ENCODE assay signal across 8 cellular contexts in the genomic region with DNA sequence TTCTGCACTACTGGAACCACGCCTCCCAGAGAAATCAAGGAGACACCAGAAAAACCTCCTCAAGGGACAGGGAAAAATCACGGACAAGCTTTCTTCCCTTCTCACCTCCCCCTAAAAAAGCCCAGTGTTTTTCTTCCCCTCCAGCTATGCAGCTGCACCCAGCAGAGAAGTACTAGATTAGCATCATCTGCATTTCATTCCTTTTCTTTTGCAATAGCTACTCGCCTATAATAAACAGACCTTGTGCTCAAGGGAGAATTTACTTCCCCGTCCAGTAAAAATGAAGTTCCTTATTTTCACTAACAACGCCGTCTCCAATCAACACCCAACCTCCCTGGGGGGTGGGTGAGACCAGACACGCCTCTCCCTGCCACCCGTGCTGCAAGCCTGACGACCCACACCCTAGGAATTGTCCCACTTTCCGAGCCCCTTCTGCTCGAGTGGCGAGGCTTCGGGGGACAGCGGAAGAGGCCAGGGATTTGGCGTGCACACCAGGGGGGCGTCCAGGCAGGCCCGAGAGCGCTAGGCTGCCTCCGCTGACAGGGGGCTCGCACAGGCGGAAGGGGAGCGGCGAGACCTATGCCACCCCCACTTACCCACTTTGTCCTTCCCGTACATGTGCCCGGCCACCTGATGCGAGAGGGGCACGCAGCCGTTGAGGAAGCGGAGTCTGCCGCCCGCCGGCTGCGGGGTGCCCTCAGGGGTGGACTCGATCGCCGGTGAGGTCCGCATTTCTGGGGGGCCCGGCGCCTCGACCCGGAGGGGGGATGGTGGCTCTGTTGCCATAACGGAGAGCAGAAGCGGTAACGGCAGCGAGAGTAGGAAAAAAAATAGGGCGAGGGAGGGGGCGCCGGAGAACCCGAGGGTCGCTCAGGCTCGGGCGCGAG. TPM values are rescaled to one million over a fixed set of nuclear protein-coding genes. Genes with fewer than 3 reads are reported as not detected.
DNase-seq lines count a peak whose midpoint lies in the region; ATAC-seq and TF ChIP-seq lines count a peak whose summit lies in the region.

No MANE protein-coding gene starts in this region.

- H3K27me3 Mint-ChIP-seq in CD8-positive, alpha-beta memory T cell, result no peaks in the 10 kb centered on the region
- H3K27me3 Mint-ChIP-seq in WTC11 (ENCODE audit: low read depth), result no peaks in the 10 kb centered on the region

- peak overlapping the region; percentile 96 to 99 (median 98) for H3K27ac Mint-ChIP-seq in CD8-positive, alpha-beta memory T cell
- H3K27ac Mint-ChIP-seq in WTC11, result peak overlapping the region; percentile 90

- CTCF ChIA-PET in CD8-positive, alpha-beta memory T cell (lab: Charles Lee), result interaction anchor here (0.8 kb wide), 1 partner anchor 32 kb away, joined by 3 read pairs; no protein-coding TSS in a partner anchor
- CTCF ChIA-PET in WTC11 (lab: Charles Lee), result no interaction called here

- H3K4me3 Mint-ChIP-seq in CD8-positive, alpha-beta memory T cell, result peak overlapping the region; percentile 92 to 99 (median 98)
- peak overlapping the region; percentile 95 for H3K4me3 Mint-ChIP-seq in WTC11

- H3K4me1 ChIP-seq in CD8-positive, alpha-beta memory T cell (ENCODE audit: insufficient read depth, low read length), result peaks cover 32% of the 10 kb centered on the region

- peaks cover 41 to 71% (median 69%) of the 10 kb centered on the region in 3 donors for H3K4me1 Mint-ChIP-seq in CD8-positive, alpha-beta memory T cell
- peaks cover 45% of the 10 kb centered on the region for H3K4me1 Mint-ChIP-seq in WTC11

- H3K36me3 ChIP-seq in CD8-positive, alpha-beta memory T cell (ENCODE audit: insufficient read depth, low read length), result no peaks in the 10 kb centered on the region

- H3K27ac ChIP-seq in CD8-positive, alpha-beta memory T cell (ENCODE audit: low read depth, low read length), result peak overlapping the region; percentile 85
- H3K27ac ChIP-seq in coronary artery, result peak overlapping the region; percentile 90 to 98

- peak overlapping the region; percentile 77 for H3K4me3 ChIP-seq in CD8-positive, alpha-beta memory T cell (ENCODE audit: low read length)
- H3K4me3 ChIP-seq in LNCaP clone FGC (ENCODE audit: low read depth, low read length), result peak overlapping the region; percentile 70
- peak overlapping the region; percentile 94 for H3K4me3 ChIP-seq in coronary artery

- H3K36me3 Mint-ChIP-seq in CD8-positive, alpha-beta memory T cell, result peaks cover 0 to 25% (median 0%) of the 10 kb centered on the region in 3 donors
- peaks cover 5% of the 10 kb centered on the region; the same call in 1 of the 2 replicates for H3K36me3 Mint-ChIP-seq in WTC11

- peak; percentile 24 to 67 (median 48) for DNase-seq in CD8-positive, alpha-beta memory T cell
- DNase-seq in LNCaP clone FGC (ENCODE audit: low read depth) (no peak), WTC11 (ENCODE audit: low spot score) (peak; percentile 41), coronary artery (ENCODE audit: low spot score) (peak; percentile 86), kidney tubule cell (ENCODE audit: low spot score) (peak; percentile 67), DMS79 (lab: John Stamatoyannopoulos, UW) (no peak)
- peak; percentile 49 for DNase-seq in stimulated activated CD4-positive, alpha-beta T cell treated with anti-CD3 and anti-CD28 coated beads, Interleukin-15, amount 100 ng/mL, for 24 hours

- no peak for TF ChIP-seq CTCF in LNCaP clone FGC (IDR thresholded peaks at IDR 0.05; ENCODE audit: control insufficient read depth, extremely low read depth, insufficient read depth)
- no peak for TF ChIP-seq CTCF in WTC11 (IDR thresholded peaks at IDR 0.05)
- no peak for TF ChIP-seq CTCF in coronary artery (IDR thresholded peaks at IDR 0.05)

- H3K27me3 ChIP-seq in CD8-positive, alpha-beta memory T cell (ENCODE audit: insufficient read depth, low read length, poor library complexity, severe bottlenecking), result no peaks in the 10 kb centered on the region

- ATAC-seq in GM21526 (IDR thresholded peaks at IDR 0.05; ENCODE audit: low FRiP score, unreplicated experiment) (peak; percentile 7), WTC11 (no peak)

- POLR2A ChIA-PET in CD8-positive, alpha-beta memory T cell (lab: Charles Lee), result interaction anchor here (0.8 to 2.5 kb wide), 3 partner anchors 54 to 120 kb away, joined by 3 to 25 read pairs (median 3); partner anchors contain the start of gene TFAM
- POLR2A ChIA-PET in WTC11 (lab: Charles Lee), result interaction anchor here (0.5 kb wide), 1 partner anchor 19 kb away, joined by 3 read pairs; no protein-coding TSS in a partner anchor

- no peaks in the 10 kb centered on the region for H3K9me3 Mint-ChIP-seq in CD8-positive, alpha-beta memory T cell
- no peaks in the 10 kb centered on the region; the same call in 1 of the 2 replicates for H3K9me3 Mint-ChIP-seq in WTC11

- no peaks in the 10 kb centered on the region for H3K9me3 ChIP-seq in CD8-positive, alpha-beta memory T cell (ENCODE audit: low read length)

TF ChIP-seq in WTC11, 78 proteins besides CTCF, POLR2A, EP300 and RAD21 (continues in another document):
- TF ChIP-seq, protein P1, sequence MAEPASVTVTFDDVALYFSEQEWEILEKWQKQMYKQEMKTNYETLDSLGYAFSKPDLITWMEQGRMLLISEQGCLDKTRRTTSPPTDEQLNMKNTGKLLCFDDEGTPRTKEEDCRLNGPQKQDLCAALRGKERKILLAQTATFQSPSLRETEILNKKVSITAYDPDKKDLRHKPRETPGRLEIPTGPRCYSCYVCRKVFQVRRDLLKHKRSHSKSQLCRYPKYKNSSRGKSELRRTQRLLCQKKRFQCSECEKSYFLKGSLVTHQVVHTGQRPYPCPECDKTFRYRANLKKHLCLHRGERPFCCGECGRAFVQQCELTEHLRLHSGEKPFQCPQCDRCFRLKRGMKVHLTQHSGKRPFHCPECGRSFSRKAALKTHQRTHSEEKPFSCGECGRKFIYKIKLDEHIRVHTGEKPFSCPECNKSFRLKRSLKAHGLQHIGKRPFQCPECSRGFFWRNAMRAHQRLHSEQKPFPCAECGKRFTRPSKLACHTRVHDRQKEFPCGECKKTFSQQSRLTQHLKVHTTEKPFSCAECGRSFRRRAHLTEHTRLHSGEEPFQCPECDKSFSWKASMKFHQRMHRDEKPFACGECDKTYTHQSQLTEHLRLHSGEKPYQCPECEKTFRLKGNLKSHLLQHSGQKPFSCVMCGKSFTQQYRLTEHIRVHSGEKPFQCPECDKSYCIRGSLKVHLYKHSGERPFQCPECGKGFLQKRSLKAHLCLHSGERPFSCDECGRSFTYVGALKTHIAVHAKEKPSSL (CRISPR knock-in tag; conservative IDR thresholded peaks at IDR 0.05), result no peak
- TF ChIP-seq IRF1 (CRISPR knock-in tag; IDR thresholded peaks at IDR 0.05) (no peak), NR3C1 (CRISPR knock-in tag; conservative IDR thresholded peaks at IDR 0.05; ENCODE audit: low read depth) (no peak), NR2C2 (CRISPR knock-in tag; IDR thresholded peaks at IDR 0.05) (no peak), TEAD4 (CRISPR knock-in tag; IDR thresholded peaks at IDR 0.05) (no peak), ESRRA (CRISPR knock-in tag; IDR thresholded peaks at IDR 0.05; ENCODE audit: borderline replicate concordance) (no peak), GTF2I (CRISPR knock-in tag; conservative IDR thresholded peaks at IDR 0.05) (no peak), EMX1 (CRISPR knock-in tag; IDR thresholded peaks at IDR 0.05) (no peak), KAT7 (CRISPR knock-in tag; IDR thresholded peaks at IDR 0.05; ENCODE audit: borderline replicate concordance) (no peak; the same call in 1 of the 2 replicates)
- TF ChIP-seq, protein P2, sequence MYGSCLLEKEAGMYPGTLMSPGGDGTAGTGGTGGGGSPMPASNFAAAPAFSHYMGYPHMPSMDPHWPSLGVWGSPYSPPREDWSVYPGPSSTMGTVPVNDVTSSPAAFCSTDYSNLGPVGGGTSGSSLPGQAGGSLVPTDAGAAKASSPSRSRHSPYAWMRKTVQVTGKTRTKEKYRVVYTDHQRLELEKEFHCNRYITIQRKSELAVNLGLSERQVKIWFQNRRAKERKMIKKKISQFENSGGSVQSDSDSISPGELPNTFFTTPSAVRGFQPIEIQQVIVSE (CRISPR knock-in tag; IDR thresholded peaks at IDR 0.05; ENCODE audit: borderline replicate concordance), result no peak
- TF ChIP-seq, protein P3, sequence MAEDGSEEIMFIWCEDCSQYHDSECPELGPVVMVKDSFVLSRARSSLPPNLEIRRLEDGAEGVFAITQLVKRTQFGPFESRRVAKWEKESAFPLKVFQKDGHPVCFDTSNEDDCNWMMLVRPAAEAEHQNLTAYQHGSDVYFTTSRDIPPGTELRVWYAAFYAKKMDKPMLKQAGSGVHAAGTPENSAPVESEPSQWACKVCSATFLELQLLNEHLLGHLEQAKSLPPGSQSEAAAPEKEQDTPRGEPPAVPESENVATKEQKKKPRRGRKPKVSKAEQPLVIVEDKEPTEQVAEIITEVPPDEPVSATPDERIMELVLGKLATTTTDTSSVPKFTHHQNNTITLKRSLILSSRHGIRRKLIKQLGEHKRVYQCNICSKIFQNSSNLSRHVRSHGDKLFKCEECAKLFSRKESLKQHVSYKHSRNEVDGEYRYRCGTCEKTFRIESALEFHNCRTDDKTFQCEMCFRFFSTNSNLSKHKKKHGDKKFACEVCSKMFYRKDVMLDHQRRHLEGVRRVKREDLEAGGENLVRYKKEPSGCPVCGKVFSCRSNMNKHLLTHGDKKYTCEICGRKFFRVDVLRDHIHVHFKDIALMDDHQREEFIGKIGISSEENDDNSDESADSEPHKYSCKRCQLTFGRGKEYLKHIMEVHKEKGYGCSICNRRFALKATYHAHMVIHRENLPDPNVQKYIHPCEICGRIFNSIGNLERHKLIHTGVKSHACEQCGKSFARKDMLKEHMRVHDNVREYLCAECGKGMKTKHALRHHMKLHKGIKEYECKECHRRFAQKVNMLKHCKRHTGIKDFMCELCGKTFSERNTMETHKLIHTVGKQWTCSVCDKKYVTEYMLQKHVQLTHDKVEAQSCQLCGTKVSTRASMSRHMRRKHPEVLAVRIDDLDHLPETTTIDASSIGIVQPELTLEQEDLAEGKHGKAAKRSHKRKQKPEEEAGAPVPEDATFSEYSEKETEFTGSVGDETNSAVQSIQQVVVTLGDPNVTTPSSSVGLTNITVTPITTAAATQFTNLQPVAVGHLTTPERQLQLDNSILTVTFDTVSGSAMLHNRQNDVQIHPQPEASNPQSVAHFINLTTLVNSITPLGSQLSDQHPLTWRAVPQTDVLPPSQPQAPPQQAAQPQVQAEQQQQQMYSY (CRISPR knock-in tag; IDR thresholded peaks at IDR 0.05), result peak; percentile 33; the same call in 1 of the 2 replicates

RNA-seq across cellular contexts. Expression of gene IPMK, which starts 0.6 kb away (rescaled TPM):
- 1 to 10 TPM; 7.0 to 7.6 TPM for total RNA-seq in CD8-positive, alpha-beta memory T cell
- polyA plus RNA-seq in CD8-positive, alpha-beta memory T cell, result 1.6 TPM
- 9.7 to 10.9 TPM (median 9.9 TPM) in 3 replicates for total RNA-seq in WTC11 (2021)

RNA-seq across cellular contexts. Expression of gene CISD1, which starts 1.9 kb away (rescaled TPM):
- 10 to 100 TPM; 51.4 to 55.6 TPM for total RNA-seq in CD8-positive, alpha-beta memory T cell
- polyA plus RNA-seq in CD8-positive, alpha-beta memory T cell, result 63.5 TPM
- total RNA-seq in WTC11 (2021), result 46.6 to 53.8 TPM (median 48.3 TPM) in 3 replicates

Comparison
In these comparisons a context has a peak if more than half of its experiments do, and no peak if none do; other contexts are left out.
1. DNase-seq: peak in CD8-positive, alpha-beta memory T cell (5 of 5), WTC11 (single experiment), coronary artery (single experiment), kidney tubule cell (single experiment) and stimulated activated CD4-positive, alpha-beta T cell treated with anti-CD3 and anti-CD28 coated beads, Interleukin-15, amount 100 ng/mL, for 24 hours (single experiment); none in LNCaP clone FGC (single experiment) and DMS79 (single experiment).
2. Peak in every context shown above with its lines, with median percentiles within 50 percentile points of each other: H3K4me3 ChIP-seq.